ENCODE assay signal across 12 cellular contexts in the genomic region with DNA sequence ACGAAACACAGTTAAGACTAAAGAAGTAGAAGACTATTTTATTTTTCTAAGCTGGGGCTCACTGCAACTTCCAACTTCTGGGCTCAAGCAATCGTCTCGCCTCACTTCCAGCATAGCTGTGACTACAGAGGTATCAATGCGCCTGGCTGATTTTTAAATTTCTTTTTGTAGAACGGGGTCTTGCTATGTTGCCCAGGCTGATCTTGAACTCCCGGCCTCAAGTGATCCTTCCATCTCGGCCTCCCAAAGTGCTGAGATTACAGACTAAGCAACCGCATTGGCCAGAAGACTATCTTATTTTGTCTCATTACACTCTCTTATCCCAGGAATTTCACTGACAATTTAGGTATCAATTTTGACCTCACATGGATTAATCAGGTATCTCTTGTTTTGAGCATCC. TPM values are rescaled to one million over a fixed set of nuclear protein-coding genes. Genes with fewer than 3 reads are reported as not detected.
DNase-seq lines count a peak whose midpoint lies in the region; ATAC-seq, FAIRE-seq and TF ChIP-seq lines count a peak whose summit lies in the region.
"Had no signal": no experiment of that assay in that cellular context is flagged by ENCODE, and none has a peak within 500 bp of the region (broad histone marks: within the 10 kb centered on the region; RNA-seq: fewer than 3 reads in every experiment).

No MANE protein-coding gene starts in this region.

- H3K9ac ChIP-seq in astrocyte (ENCODE audit: low read length) (peak overlapping the region; percentile 93), liver (ENCODE audit: low read depth in 1 of 2, low read length in 2 of 2) (no peak overlapping the region)

- H3K36me3 ChIP-seq in left ventricle myocardium inferior (peaks cover 3% of the 10 kb centered on the region), astrocyte (ENCODE audit: insufficient read depth, low read length) (peaks cover 8% of the 10 kb centered on the region), liver (ENCODE audit: control insufficient read depth in 4 of 4, insufficient read depth in 3 of 4, low read depth in 1 of 4, low read length in 3 of 4) (no peaks in the 10 kb centered on the region), urinary bladder (ENCODE audit: insufficient read depth) (no peaks in the 10 kb centered on the region)

- H3K9me3 ChIP-seq in left ventricle myocardium inferior (replicated peaks) (no peaks in the 10 kb centered on the region), astrocyte (ENCODE audit: insufficient read depth, low read depth, low read length) (no peaks in the 10 kb centered on the region), liver (ENCODE audit: control insufficient read depth in 4 of 4, low read length in 3 of 4) (no peaks in the 10 kb centered on the region)

- ATAC-seq in HG03139 (IDR thresholded peaks at IDR 0.05; ENCODE audit: unreplicated experiment) (no peak), HG03432 (IDR thresholded peaks at IDR 0.05; ENCODE audit: unreplicated experiment) (no peak), GM18858 (IDR thresholded peaks at IDR 0.05; ENCODE audit: unreplicated experiment) (no peak)

- no peaks in the 10 kb centered on the region for H3K27me3 Mint-ChIP-seq in astrocyte (ENCODE audit: low read depth, unreplicated experiment)

- H3K9me3 Mint-ChIP-seq in astrocyte (ENCODE audit: unreplicated experiment): no peaks in the 10 kb centered on the region

- peaks cover 58% of the 10 kb centered on the region for H3K79me2 ChIP-seq in astrocyte (ENCODE audit: insufficient read depth, low read length)

- WGBS in liver: 98% methylated on average over 8 of the region's 8 CpGs
- 95% methylated on average over 8 of the region's 8 CpGs for WGBS in urinary bladder

- H3K27ac Mint-ChIP-seq in astrocyte (ENCODE audit: unreplicated experiment): peak overlapping the region; percentile 95

- TF ChIP-seq CTCF in left ventricle myocardium inferior (IDR thresholded peaks at IDR 0.05; ENCODE audit: borderline replicate concordance) (no peak), astrocyte (IDR thresholded peaks at IDR 0.05; ENCODE audit: insufficient read depth, low read depth, low read length) (no peak), liver (IDR thresholded peaks at IDR 0.05; ENCODE audit: low read depth, low read length, missing input control) (no peak)

- peaks cover 17% of the 10 kb centered on the region for H3K4me1 Mint-ChIP-seq in astrocyte (ENCODE audit: low read depth, unreplicated experiment)

- FAIRE-seq in astrocyte (lab: Jason Lieb, UNC): peak; percentile 62

- intact Hi-C loops in left ventricle myocardium inferior (cut with micrococcal nuclease) (no loop called here), cardiac septum (cut with DNase I) (no loop called here)

- H3K4me1 ChIP-seq in left ventricle myocardium inferior: peaks cover 60% of the 10 kb centered on the region
- peaks cover 5% of the 10 kb centered on the region for H3K4me1 ChIP-seq in astrocyte (ENCODE audit: insufficient read depth, low read length)
- H3K4me1 ChIP-seq in liver (ENCODE audit: control insufficient read depth in 4 of 4, insufficient read depth in 4 of 4, low read length in 3 of 4): peaks cover 0 to 16% (median 12%) of the 10 kb centered on the region in 4 donors
- no peaks in the 10 kb centered on the region for H3K4me1 ChIP-seq in urinary bladder (ENCODE audit: insufficient read depth)

- no peak overlapping the region for H2AFZ ChIP-seq in astrocyte (ENCODE audit: low read depth, low read length)

- no peaks in the 10 kb centered on the region for H3K36me3 Mint-ChIP-seq in astrocyte (ENCODE audit: low read depth, unreplicated experiment)

- H3K27ac ChIP-seq in left ventricle myocardium inferior (replicated peaks) (no peak overlapping the region), astrocyte (ENCODE audit: low read depth, low read length) (no peak overlapping the region), liver (ENCODE audit: low read depth in 1 of 2, low read length in 2 of 2) (no peak overlapping the region), urinary bladder (ENCODE audit: low read depth) (no peak overlapping the region)

- H3K27me3 ChIP-seq in left ventricle myocardium inferior (ENCODE audit: low read depth) (no peaks in the 10 kb centered on the region), astrocyte (ENCODE audit: insufficient read depth, low read length) (no peaks in the 10 kb centered on the region), liver (ENCODE audit: control insufficient read depth in 4 of 4, insufficient read depth in 4 of 4, low read length in 3 of 4) (no peaks in the 10 kb centered on the region)

- DNase-seq in left ventricle myocardium inferior: no peak
- no peak for DNase-seq in cardiac septum (ENCODE audit: low spot score)
- no peak for DNase-seq in astrocyte (ENCODE audit: low read depth)
- DNase-seq: activated gamma-delta T cell treated with Interleukin-2 at 50 U/mL for 16 hours, DMS53, H7, NCI-H1694 had no signal

- peak overlapping the region; percentile 98 for H3K4me3 Mint-ChIP-seq in astrocyte (ENCODE audit: unreplicated experiment)

- peak overlapping the region; percentile 93 for H3K4me2 ChIP-seq in astrocyte (ENCODE audit: low read length)

- H3K4me3 ChIP-seq in left ventricle myocardium inferior: peak overlapping the region; percentile 85
- peak overlapping the region; percentile 92 for H3K4me3 ChIP-seq in astrocyte (ENCODE audit: insufficient read depth, low read depth, low read length)
- H3K4me3 ChIP-seq in liver (ENCODE audit: low read depth in 1 of 3, low read length in 3 of 3): peak overlapping the region; percentile 71 to 100 (median 99)
- H3K4me3 ChIP-seq in urinary bladder (ENCODE audit: low read depth, low read length): peak overlapping the region; percentile 96

- TF ChIP-seq RAD21 in liver (IDR thresholded peaks at IDR 0.05): no peak

- no peaks in the 10 kb centered on the region for H4K20me1 ChIP-seq in astrocyte (ENCODE audit: insufficient read depth, low read length)

TF ChIP-seq in liver, 16 proteins besides CTCF, POLR2A, EP300 and RAD21:
- TF ChIP-seq, protein P1, sequence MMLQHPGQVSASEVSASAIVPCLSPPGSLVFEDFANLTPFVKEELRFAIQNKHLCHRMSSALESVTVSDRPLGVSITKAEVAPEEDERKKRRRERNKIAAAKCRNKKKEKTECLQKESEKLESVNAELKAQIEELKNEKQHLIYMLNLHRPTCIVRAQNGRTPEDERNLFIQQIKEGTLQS (IDR thresholded peaks at IDR 0.05): no peak
- TF ChIP-seq, protein P2, sequence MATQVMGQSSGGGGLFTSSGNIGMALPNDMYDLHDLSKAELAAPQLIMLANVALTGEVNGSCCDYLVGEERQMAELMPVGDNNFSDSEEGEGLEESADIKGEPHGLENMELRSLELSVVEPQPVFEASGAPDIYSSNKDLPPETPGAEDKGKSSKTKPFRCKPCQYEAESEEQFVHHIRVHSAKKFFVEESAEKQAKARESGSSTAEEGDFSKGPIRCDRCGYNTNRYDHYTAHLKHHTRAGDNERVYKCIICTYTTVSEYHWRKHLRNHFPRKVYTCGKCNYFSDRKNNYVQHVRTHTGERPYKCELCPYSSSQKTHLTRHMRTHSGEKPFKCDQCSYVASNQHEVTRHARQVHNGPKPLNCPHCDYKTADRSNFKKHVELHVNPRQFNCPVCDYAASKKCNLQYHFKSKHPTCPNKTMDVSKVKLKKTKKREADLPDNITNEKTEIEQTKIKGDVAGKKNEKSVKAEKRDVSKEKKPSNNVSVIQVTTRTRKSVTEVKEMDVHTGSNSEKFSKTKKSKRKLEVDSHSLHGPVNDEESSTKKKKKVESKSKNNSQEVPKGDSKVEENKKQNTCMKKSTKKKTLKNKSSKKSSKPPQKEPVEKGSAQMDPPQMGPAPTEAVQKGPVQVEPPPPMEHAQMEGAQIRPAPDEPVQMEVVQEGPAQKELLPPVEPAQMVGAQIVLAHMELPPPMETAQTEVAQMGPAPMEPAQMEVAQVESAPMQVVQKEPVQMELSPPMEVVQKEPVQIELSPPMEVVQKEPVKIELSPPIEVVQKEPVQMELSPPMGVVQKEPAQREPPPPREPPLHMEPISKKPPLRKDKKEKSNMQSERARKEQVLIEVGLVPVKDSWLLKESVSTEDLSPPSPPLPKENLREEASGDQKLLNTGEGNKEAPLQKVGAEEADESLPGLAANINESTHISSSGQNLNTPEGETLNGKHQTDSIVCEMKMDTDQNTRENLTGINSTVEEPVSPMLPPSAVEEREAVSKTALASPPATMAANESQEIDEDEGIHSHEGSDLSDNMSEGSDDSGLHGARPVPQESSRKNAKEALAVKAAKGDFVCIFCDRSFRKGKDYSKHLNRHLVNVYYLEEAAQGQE (IDR thresholded peaks at IDR 0.05): no peak
- TF ChIP-seq NR2F2 (IDR thresholded peaks at IDR 0.05) (no peak), ZBTB33 (IDR thresholded peaks at IDR 0.05) (no peak), EGR1 (IDR thresholded peaks at IDR 0.05; ENCODE audit: low read depth in 2 of 2) (no peak), FOXA1 (IDR thresholded peaks at IDR 0.05) (no peak), GABPA (IDR thresholded peaks at IDR 0.05 in 1 of 2, conservative IDR thresholded peaks at IDR 0.05 in 1 of 2) (no peak)
TF ChIP-seq in liver: peak in this region for 0.

RNA-seq across cellular contexts. Expression of gene LAMTOR3, which starts 1.2 kb away (rescaled TPM):
- 38.5 TPM for total RNA-seq in left ventricle myocardium inferior
- total RNA-seq in cardiac septum: 26.4 TPM
- 49.6 and 53.9 TPM in 2 replicates for total RNA-seq in astrocyte
- total RNA-seq in liver: 10 to 100 TPM; 16.1 to 23.5 TPM
- 10 to 100 TPM; 13.5 to 26.3 TPM for polyA plus RNA-seq in liver
- total RNA-seq in urinary bladder: 68.4 TPM
- polyA plus RNA-seq in urinary bladder: 45.0 TPM

RNA-seq across cellular contexts. Expression of gene DNAJB14, which starts 53.4 kb away (rescaled TPM):
- total RNA-seq in left ventricle myocardium inferior (16.4 TPM), cardiac septum (19.5 TPM), astrocyte (60.5 and 68.5 TPM in 2 replicates), liver (10 to 100 TPM in 1 of 2 donors, 1 to 10 TPM in 1; 9.5 to 15.1 TPM), urinary bladder (103 TPM)
- polyA plus RNA-seq in liver (1 to 10 TPM; 8.1 to 8.3 TPM), urinary bladder (23.6 TPM)

RNA-seq across cellular contexts. Expression of gene H2AZ1, which starts 57.0 kb away (rescaled TPM):
- total RNA-seq in left ventricle myocardium inferior (60.7 TPM), cardiac septum (49.5 TPM), astrocyte (210 and 273 TPM in 2 replicates), liver (100 to 1,000 TPM in 1 of 2 donors, 10 to 100 TPM in 1; 28.5 to 139 TPM), urinary bladder (204 TPM)
- polyA plus RNA-seq in liver (100 to 1,000 TPM in 1 of 2 donors, 10 to 100 TPM in 1; 96.6 to 110 TPM), urinary bladder (358 TPM)
